ENCODE assay signal across 3 cellular contexts in the genomic region with DNA sequence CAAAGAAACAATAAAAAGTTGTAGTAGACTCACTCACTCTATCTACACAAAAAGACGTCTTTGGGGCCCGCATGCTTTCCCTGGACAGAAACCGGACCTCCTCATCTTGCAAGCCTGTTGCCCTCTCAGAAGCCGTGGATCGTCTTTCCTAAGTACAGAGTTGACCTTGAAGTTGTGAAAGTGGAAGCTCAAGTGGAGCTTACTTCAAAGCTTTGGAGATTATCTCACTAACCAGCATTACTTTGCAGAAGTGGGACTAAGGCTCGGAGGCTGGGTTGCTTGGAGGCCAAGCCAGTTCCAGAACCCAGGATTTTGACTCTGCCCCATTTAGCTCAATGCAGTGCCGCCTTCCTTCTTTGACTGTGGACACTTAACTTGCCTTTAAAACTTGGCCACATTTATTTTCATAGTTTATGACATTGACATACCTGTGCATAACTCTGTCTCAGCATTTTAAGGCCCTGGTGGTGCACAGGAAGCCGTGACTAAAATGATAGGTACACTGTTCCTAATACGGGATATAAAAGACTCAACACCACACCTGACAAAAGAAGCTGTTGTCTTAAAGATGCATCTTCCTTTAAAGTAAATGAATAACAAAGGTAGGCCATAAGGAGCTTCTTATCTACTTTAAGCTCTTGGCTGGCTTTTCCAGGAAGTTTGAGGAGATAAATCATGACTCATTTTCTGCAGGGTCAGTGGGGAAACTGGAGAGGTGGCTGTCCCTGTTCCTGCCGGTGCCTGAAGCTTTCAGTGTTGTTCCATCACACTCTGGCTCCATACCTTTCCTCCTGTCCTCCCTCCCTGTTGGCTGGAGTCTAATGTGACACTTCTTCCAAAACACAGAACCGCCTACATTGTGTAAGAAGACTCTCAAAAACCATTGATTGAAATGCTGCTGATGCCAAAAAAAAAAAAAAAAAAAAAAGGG.
A peak's percentile ranks its signal among the peaks of the same experiment; 100 is the strongest.
TF ChIP-seq lines count a peak whose summit lies in the region.

No MANE protein-coding gene starts in this region.

TF ChIP-seq in GM12891, 5 proteins besides CTCF, POLR2A, EP300 and RAD21:
- TF ChIP-seq PAX5 (IDR thresholded peaks at IDR 0.05; ENCODE audit: insufficient read depth, low read length, severe bottlenecking) (no peak), TAF1 (IDR thresholded peaks at IDR 0.05; ENCODE audit: low read depth, low read length) (no peak), POLR2AphosphoS5 (IDR thresholded peaks at IDR 0.05; ENCODE audit: low read depth, low read length) (no peak), SPI1 (IDR thresholded peaks at IDR 0.05; ENCODE audit: low read depth, low read length) (peak; percentile 51; the same call in 1 of the 2 replicates), POU2F2 (IDR thresholded peaks at IDR 0.05; ENCODE audit: low read depth, low read length) (no peak)

TF ChIP-seq in H1, 55 proteins besides CTCF, POLR2A, EP300 and RAD21 (continues in another document):
- no peak for TF ChIP-seq CBX8 (IDR thresholded peaks at IDR 0.05; ENCODE audit: borderline replicate concordance, low read depth, low read length)
- no peak for TF ChIP-seq NANOG (IDR thresholded peaks at IDR 0.05; ENCODE audit: insufficient read depth, low read depth, low read length, poor library complexity, severe bottlenecking)
- no peak for TF ChIP-seq HDAC2 (IDR thresholded peaks at IDR 0.05; ENCODE audit: borderline replicate concordance in 1 of 2, low read depth in 2 of 2, low read length in 2 of 2)
- no peak for TF ChIP-seq RFX5 (IDR thresholded peaks at IDR 0.05; ENCODE audit: borderline replicate concordance, low read depth, low read length)
- TF ChIP-seq SP4 (IDR thresholded peaks at IDR 0.05; ENCODE audit: low read length): no peak
- TF ChIP-seq CEBPB (IDR thresholded peaks at IDR 0.05; ENCODE audit: low read depth, low read length): no peak
- TF ChIP-seq CHD1 (IDR thresholded peaks at IDR 0.05; ENCODE audit: low read depth, low read length): no peak
- TF ChIP-seq SRF (IDR thresholded peaks at IDR 0.05; ENCODE audit: low read depth, low read length): no peak
- TF ChIP-seq SIX5 (IDR thresholded peaks at IDR 0.05; ENCODE audit: low read depth, low read length): no peak
- no peak for TF ChIP-seq GABPA (IDR thresholded peaks at IDR 0.05; ENCODE audit: borderline replicate concordance, insufficient read depth, low read length)
- TF ChIP-seq JUN (IDR thresholded peaks at IDR 0.05; ENCODE audit: low read depth, low read length): no peak
- TF ChIP-seq, protein P1, sequence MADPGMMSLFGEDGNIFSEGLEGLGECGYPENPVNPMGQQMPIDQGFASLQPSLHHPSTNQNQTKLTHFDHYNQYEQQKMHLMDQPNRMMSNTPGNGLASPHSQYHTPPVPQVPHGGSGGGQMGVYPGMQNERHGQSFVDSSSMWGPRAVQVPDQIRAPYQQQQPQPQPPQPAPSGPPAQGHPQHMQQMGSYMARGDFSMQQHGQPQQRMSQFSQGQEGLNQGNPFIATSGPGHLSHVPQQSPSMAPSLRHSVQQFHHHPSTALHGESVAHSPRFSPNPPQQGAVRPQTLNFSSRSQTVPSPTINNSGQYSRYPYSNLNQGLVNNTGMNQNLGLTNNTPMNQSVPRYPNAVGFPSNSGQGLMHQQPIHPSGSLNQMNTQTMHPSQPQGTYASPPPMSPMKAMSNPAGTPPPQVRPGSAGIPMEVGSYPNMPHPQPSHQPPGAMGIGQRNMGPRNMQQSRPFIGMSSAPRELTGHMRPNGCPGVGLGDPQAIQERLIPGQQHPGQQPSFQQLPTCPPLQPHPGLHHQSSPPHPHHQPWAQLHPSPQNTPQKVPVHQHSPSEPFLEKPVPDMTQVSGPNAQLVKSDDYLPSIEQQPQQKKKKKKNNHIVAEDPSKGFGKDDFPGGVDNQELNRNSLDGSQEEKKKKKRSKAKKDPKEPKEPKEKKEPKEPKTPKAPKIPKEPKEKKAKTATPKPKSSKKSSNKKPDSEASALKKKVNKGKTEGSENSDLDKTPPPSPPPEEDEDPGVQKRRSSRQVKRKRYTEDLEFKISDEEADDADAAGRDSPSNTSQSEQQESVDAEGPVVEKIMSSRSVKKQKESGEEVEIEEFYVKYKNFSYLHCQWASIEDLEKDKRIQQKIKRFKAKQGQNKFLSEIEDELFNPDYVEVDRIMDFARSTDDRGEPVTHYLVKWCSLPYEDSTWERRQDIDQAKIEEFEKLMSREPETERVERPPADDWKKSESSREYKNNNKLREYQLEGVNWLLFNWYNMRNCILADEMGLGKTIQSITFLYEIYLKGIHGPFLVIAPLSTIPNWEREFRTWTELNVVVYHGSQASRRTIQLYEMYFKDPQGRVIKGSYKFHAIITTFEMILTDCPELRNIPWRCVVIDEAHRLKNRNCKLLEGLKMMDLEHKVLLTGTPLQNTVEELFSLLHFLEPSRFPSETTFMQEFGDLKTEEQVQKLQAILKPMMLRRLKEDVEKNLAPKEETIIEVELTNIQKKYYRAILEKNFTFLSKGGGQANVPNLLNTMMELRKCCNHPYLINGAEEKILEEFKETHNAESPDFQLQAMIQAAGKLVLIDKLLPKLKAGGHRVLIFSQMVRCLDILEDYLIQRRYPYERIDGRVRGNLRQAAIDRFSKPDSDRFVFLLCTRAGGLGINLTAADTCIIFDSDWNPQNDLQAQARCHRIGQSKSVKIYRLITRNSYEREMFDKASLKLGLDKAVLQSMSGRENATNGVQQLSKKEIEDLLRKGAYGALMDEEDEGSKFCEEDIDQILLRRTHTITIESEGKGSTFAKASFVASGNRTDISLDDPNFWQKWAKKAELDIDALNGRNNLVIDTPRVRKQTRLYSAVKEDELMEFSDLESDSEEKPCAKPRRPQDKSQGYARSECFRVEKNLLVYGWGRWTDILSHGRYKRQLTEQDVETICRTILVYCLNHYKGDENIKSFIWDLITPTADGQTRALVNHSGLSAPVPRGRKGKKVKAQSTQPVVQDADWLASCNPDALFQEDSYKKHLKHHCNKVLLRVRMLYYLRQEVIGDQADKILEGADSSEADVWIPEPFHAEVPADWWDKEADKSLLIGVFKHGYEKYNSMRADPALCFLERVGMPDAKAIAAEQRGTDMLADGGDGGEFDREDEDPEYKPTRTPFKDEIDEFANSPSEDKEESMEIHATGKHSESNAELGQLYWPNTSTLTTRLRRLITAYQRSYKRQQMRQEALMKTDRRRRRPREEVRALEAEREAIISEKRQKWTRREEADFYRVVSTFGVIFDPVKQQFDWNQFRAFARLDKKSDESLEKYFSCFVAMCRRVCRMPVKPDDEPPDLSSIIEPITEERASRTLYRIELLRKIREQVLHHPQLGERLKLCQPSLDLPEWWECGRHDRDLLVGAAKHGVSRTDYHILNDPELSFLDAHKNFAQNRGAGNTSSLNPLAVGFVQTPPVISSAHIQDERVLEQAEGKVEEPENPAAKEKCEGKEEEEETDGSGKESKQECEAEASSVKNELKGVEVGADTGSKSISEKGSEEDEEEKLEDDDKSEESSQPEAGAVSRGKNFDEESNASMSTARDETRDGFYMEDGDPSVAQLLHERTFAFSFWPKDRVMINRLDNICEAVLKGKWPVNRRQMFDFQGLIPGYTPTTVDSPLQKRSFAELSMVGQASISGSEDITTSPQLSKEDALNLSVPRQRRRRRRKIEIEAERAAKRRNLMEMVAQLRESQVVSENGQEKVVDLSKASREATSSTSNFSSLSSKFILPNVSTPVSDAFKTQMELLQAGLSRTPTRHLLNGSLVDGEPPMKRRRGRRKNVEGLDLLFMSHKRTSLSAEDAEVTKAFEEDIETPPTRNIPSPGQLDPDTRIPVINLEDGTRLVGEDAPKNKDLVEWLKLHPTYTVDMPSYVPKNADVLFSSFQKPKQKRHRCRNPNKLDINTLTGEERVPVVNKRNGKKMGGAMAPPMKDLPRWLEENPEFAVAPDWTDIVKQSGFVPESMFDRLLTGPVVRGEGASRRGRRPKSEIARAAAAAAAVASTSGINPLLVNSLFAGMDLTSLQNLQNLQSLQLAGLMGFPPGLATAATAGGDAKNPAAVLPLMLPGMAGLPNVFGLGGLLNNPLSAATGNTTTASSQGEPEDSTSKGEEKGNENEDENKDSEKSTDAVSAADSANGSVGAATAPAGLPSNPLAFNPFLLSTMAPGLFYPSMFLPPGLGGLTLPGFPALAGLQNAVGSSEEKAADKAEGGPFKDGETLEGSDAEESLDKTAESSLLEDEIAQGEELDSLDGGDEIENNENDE (IDR thresholded peaks at IDR 0.05; ENCODE audit: insufficient replicate concordance, low read length): no peak
- TF ChIP-seq RXRA (IDR thresholded peaks at IDR 0.05; ENCODE audit: insufficient read depth, low read depth, low read length): no peak

TF ChIP-seq in HEK293T, 16 proteins besides CTCF, POLR2A, EP300 and RAD21:
- TF ChIP-seq BHLHE40 (IDR thresholded peaks at IDR 0.05; ENCODE audit: borderline replicate concordance) (no peak), SP1 (IDR thresholded peaks at IDR 0.05) (no peak), FOXK2 (IDR thresholded peaks at IDR 0.05) (no peak), ELF4 (IDR thresholded peaks at IDR 0.05) (no peak), SUZ12 (IDR thresholded peaks at IDR 0.05) (no peak)
